ENCODE assay signal across 27 cellular contexts in genomic region chr3:123021986-123022510, GRCh38. TPM values are rescaled to one million over a fixed set of nuclear protein-coding genes. Genes with fewer than 3 reads are reported as not detected.
DNase-seq lines count a peak whose midpoint lies in the region; TF ChIP-seq lines count a peak whose summit lies in the region.
"Had no signal": no experiment of that assay in that cellular context is flagged by ENCODE, and none has a peak within 500 bp of the region (broad histone marks: within the 10 kb centered on the region; RNA-seq: fewer than 3 reads in every experiment).

No MANE protein-coding gene starts in this region.

- no peak overlapping the region; the same call in 1 of the 2 replicates for H3K27ac ChIP-seq in HUES64 (ENCODE audit: low read depth, low read length)
- no peak overlapping the region for H3K27ac ChIP-seq in iPS-18a (ENCODE audit: low read length)
- H3K27ac ChIP-seq: foreskin keratinocyte, parathyroid adenoma, testis, vagina had no signal

- H3K27me3 Mint-ChIP-seq in MCF 10A (ENCODE audit: insufficient read depth, unreplicated experiment): peaks cover 77% of the 10 kb centered on the region

- H3K4me1 ChIP-seq in HUES64 (ENCODE audit: insufficient read depth, low read length) (peaks cover 30% of the 10 kb centered on the region), iPS-18a (ENCODE audit: control insufficient read depth, low read depth, low read length) (peaks cover 40% of the 10 kb centered on the region)
- H3K4me1 ChIP-seq: foreskin keratinocyte had no signal

- WGBS in HUES64: 80% methylated on average over 7 of the region's 7 CpGs

- H3K36me3 ChIP-seq in HUES64 (ENCODE audit: insufficient read depth, low read length) (no peaks in the 10 kb centered on the region), iPS-18a (ENCODE audit: control insufficient read depth, low read depth, low read length) (no peaks in the 10 kb centered on the region)
- H3K36me3 ChIP-seq: vagina had no signal

- H3K9ac ChIP-seq in HUES64 (ENCODE audit: low read depth, low read length): no peak overlapping the region
- H3K9ac ChIP-seq in iPS-18a (ENCODE audit: low read length): no peak overlapping the region
- H3K9ac ChIP-seq: parathyroid adenoma had no signal

- H3K27me3 ChIP-seq in HUES64 (ENCODE audit: insufficient read depth, low read length): peaks cover 35% of the 10 kb centered on the region
- peaks cover 13% of the 10 kb centered on the region for H3K27me3 ChIP-seq in iPS-18a (ENCODE audit: control insufficient read depth, insufficient read depth, low read length)
- H3K27me3 ChIP-seq: testis, vagina had no signal

- CTCF ChIA-PET in MCF 10A (lab: Yijun Ruan, JAX): interaction anchor here (1.9 kb wide), 1 partner anchor 8 kb away, joined by 9 read pairs; no protein-coding TSS in a partner anchor

- intact Hi-C loops in posterior vena cava (cut with DNase I) (no loop called here), MCF 10A (cut with micrococcal nuclease) (no loop called here)

- no peak overlapping the region for H3K27ac Mint-ChIP-seq in MCF 10A (ENCODE audit: low read depth, unreplicated experiment)
- H3K27ac Mint-ChIP-seq: activated naive CD4-positive, alpha-beta T cell treated with anti-CD3 and anti-CD28 coated beads, Interleukin-2, amount 50 U/mL, for 72 hours; activated T-cell treated with anti-CD3 and anti-CD28 coated beads, Interleukin-2, amount 50 U/mL, for 72 hours; memory B cell; naive thymus-derived CD4-positive, alpha-beta T cell; stimulated activated effector memory CD8-positive, alpha-beta T cell treated with anti-CD3 and anti-CD28 coated beads, Interleukin-12 subunit alpha, Interleukin-12 subunit beta, amount 100 ng/mL, for 72 hours; T-helper 2 cell treated with Interferon-gamma antibody and Interleukin-4, amounts not matched to agents 5 μg/mL and 100 μg/mL, for 36 hours had no signal

- H3K4me3 Mint-ChIP-seq in MCF 10A (ENCODE audit: unreplicated experiment): no peak overlapping the region
- H3K4me3 Mint-ChIP-seq: activated T-cell treated with anti-CD3 and anti-CD28 coated beads, Interleukin-2, amount 50 U/mL, for 72 hours; memory B cell; naive thymus-derived CD4-positive, alpha-beta T cell; stimulated activated effector memory CD8-positive, alpha-beta T cell treated with anti-CD3 and anti-CD28 coated beads, Interleukin-12 subunit alpha, Interleukin-12 subunit beta, amount 100 ng/mL, for 72 hours; T-helper 2 cell treated with Interferon-gamma antibody and Interleukin-4, amounts not matched to agents 5 μg/mL and 100 μg/mL, for 36 hours had no signal

- no peak for TF ChIP-seq CTCF in MCF 10A (IDR thresholded peaks at IDR 0.05; ENCODE audit: unreplicated experiment)

- H3K4me3 ChIP-seq in HUES64 (ENCODE audit: low read length) (peak overlapping the region; percentile 6; the same call in 1 of the 2 replicates), iPS-18a (ENCODE audit: low read length) (peak overlapping the region; percentile 23)
- H3K4me3 ChIP-seq: testis, vagina had no signal

- no peaks in the 10 kb centered on the region for H3K9me3 ChIP-seq in HUES64 (ENCODE audit: insufficient read depth, low read depth, low read length)
- H3K9me3 ChIP-seq in iPS-18a (ENCODE audit: control insufficient read depth, low read depth, low read length): no peaks in the 10 kb centered on the region
- H3K9me3 ChIP-seq: testis, vagina had no signal

- BruUV-seq in MCF 10A (replicated peaks; lab: Mats Ljungman, UMichigan): no TSS peak

- H3K36me3 Mint-ChIP-seq in MCF 10A (ENCODE audit: insufficient read depth, unreplicated experiment): peaks cover 6% of the 10 kb centered on the region
- H3K36me3 Mint-ChIP-seq: memory B cell; stimulated activated effector memory CD8-positive, alpha-beta T cell treated with anti-CD3 and anti-CD28 coated beads, Interleukin-12 subunit alpha, Interleukin-12 subunit beta, amount 100 ng/mL, for 72 hours had no signal

- peak; percentile 2 for DNase-seq in COLO668 (lab: John Stamatoyannopoulos, UW; ENCODE audit: unreplicated experiment)
- peak; percentile 86 for DNase-seq in NCI-H82 (lab: John Stamatoyannopoulos, UW)
- no peak for DNase-seq in GF-D8 (lab: John Stamatoyannopoulos, UW)
- DNase-seq in NCI-H2081 (lab: John Stamatoyannopoulos, UW): no peak
- DNase-seq in posterior vena cava (ENCODE audit: low spot score): no peak
- no peak for DNase-seq in MCF 10A (ENCODE audit: unreplicated experiment)
- DNase-seq: activated CD8-positive, alpha-beta memory T cell treated with anti-CD3 and anti-CD28 coated beads for 24 hours; activated T-cell treated with anti-CD3 and anti-CD28 coated beads, Interleukin-2, amount 50 U/mL, for 72 hours; C1 segment of cervical spinal cord; cerebellar nuclear complex; DND-41; erythroblast; foreskin keratinocyte; hippocampal formation; Karpas-422; naive thymus-derived CD4-positive, alpha-beta T cell; testis had no signal

- H3K4me1 Mint-ChIP-seq in MCF 10A (ENCODE audit: insufficient read depth, unreplicated experiment): no peaks in the 10 kb centered on the region

- no peaks in the 10 kb centered on the region for H3K9me3 Mint-ChIP-seq in MCF 10A (ENCODE audit: unreplicated experiment)
- H3K9me3 Mint-ChIP-seq: activated naive CD4-positive, alpha-beta T cell treated with anti-CD3 and anti-CD28 coated beads, Interleukin-2, amount 50 U/mL, for 72 hours; activated T-cell treated with anti-CD3 and anti-CD28 coated beads, Interleukin-2, amount 50 U/mL, for 72 hours; memory B cell; stimulated activated effector memory CD8-positive, alpha-beta T cell treated with anti-CD3 and anti-CD28 coated beads, Interleukin-12 subunit alpha, Interleukin-12 subunit beta, amount 100 ng/mL, for 72 hours; T-helper 2 cell treated with Interferon-gamma antibody and Interleukin-4, amounts not matched to agents 5 μg/mL and 100 μg/mL, for 36 hours had no signal

- POLR2A ChIA-PET in MCF 10A (lab: Yijun Ruan, JAX): interaction anchor here (0.7 to 1.1 kb wide), 2 partner anchors 16 to 137 kb away, joined by 3 read pairs; no protein-coding TSS in a partner anchor

RNA-seq across cellular contexts. Expression of gene SEMA5B, which starts 5.5 kb away (rescaled TPM):
- 24.1 TPM for polyA plus RNA-seq in HUES64 (2013, experiment 1 of 2)
- polyA plus RNA-seq in HUES64 (2013, experiment 2 of 2): 39.9 TPM
- total RNA-seq in posterior vena cava (1 to 10 TPM in 1 of 2 donors, under 1 TPM in 1; 0.93 to 1.3 TPM), MCF 10A (2022) (not detected in 2 replicates)
- total RNA-seq: activated naive CD4-positive, alpha-beta T cell treated with anti-CD3 and anti-CD28 coated beads, Interleukin-2, amount 50 U/mL, for 72 hours; activated T-cell treated with anti-CD3 and anti-CD28 coated beads, Interleukin-2, amount 50 U/mL, for 72 hours; foreskin keratinocyte; kidney epithelial cell; RPMI7951 had no signal
- polyA plus RNA-seq: foreskin keratinocyte; naive thymus-derived CD4-positive, alpha-beta T cell had no signal

RNA-seq across cellular contexts. Expression of gene PDIA5, which starts 44.8 kb away (rescaled TPM):
- 21.7 TPM for polyA plus RNA-seq in HUES64 (2013, experiment 1 of 2)
- 24.2 TPM for polyA plus RNA-seq in HUES64 (2013, experiment 2 of 2)
- total RNA-seq in posterior vena cava (10 to 100 TPM; 29.5 to 29.6 TPM), MCF 10A (2022) (42.7 and 47.7 TPM in 2 replicates)

Comparison
In these comparisons a context has a peak if more than half of its experiments do, and no peak if none do; other contexts are left out.
1. DNase-seq: peak in COLO668 (single experiment) and NCI-H82 (single experiment); none in GF-D8 (single experiment), NCI-H2081 (0 of 2), posterior vena cava (single experiment) and MCF 10A (single experiment).